In genomic region chr1:160287769-160288168, GRCh38 we compare ENCODE assay signal across 3 cellular contexts.
TF ChIP-seq lines count a peak whose summit lies in the region.

No MANE protein-coding gene starts in this region.

TF ChIP-seq in SK-N-SH treated with all-trans-retinoic acid at 6 μM for 48 hours, 23 proteins besides CTCF, POLR2A, EP300 and RAD21:
- 0 out of 2 replicates have a peak, but pooled peaks have one; percentile 10 for TF ChIP-seq PATZ1 (CRISPR knock-in tag; IDR thresholded peaks at IDR 0.05; ENCODE audit: borderline replicate concordance)
TF ChIP-seq in SK-N-SH treated with all-trans-retinoic acid at 6 μM for 48 hours: peak in this region for 1; not testable (repeated sequence) for 22.

TF ChIP-seq in K562, 482 proteins besides CTCF, POLR2A, EP300 and RAD21:
- peak; percentile 50 for TF ChIP-seq SUPT5H (IDR thresholded peaks at IDR 0.05)
- peak; percentile 60 for TF ChIP-seq POLR2B (IDR thresholded peaks at IDR 0.05; ENCODE audit: low read depth, partially characterized antibody)

TF ChIP-seq in HepG2, 621 proteins besides CTCF, POLR2A, EP300 and RAD21:
- 0 out of 2 replicates have a peak, but pooled peaks have one; percentile 34 for TF ChIP-seq POLR2G (IDR thresholded peaks at IDR 0.05; ENCODE audit: low read depth, low read length)
TF ChIP-seq in HepG2: peak in this region for 1; not testable (repeated sequence) for 620.
